In genomic region chr3:37558580-37558979, GRCh38 we compare ENCODE assay signal across 16 cellular contexts.
DNase-seq lines count a peak whose midpoint lies in the region; ATAC-seq, FAIRE-seq and TF ChIP-seq lines count a peak whose summit lies in the region.
"Had no signal": no experiment of that assay in that cellular context is flagged by ENCODE, and none has a peak within 500 bp of the region (broad histone marks: within the 10 kb centered on the region; RNA-seq: fewer than 3 reads in every experiment).

No MANE protein-coding gene starts in this region.

- H3K18ac ChIP-seq in H9 (ENCODE audit: insufficient read length, low read depth, low read length): no peak overlapping the region

- H3K79me2 ChIP-seq in H9 (ENCODE audit: insufficient read depth, low read length) (no peaks in the 10 kb centered on the region), astrocyte (ENCODE audit: insufficient read depth, low read length) (no peaks in the 10 kb centered on the region)

- H2BK15ac ChIP-seq in H9 (ENCODE audit: low read depth, low read length): no peak overlapping the region

- H3K4me1 ChIP-seq in H9 (ENCODE audit: insufficient read depth, low read length) (peaks cover 3% of the 10 kb centered on the region; the same call in 1 of the 2 replicates), astrocyte (ENCODE audit: insufficient read depth, low read length) (no peaks in the 10 kb centered on the region), psoas muscle (peaks cover 6% of the 10 kb centered on the region)

- H3K4me3 ChIP-seq in astrocyte (ENCODE audit: insufficient read depth, low read depth, low read length): no peak overlapping the region
- H3K4me3 ChIP-seq in psoas muscle: no peak overlapping the region
- H3K4me3 ChIP-seq: PC-9 had no signal

- H3K4me2 ChIP-seq in H9 (ENCODE audit: insufficient read depth, insufficient read length, low read length): no peak overlapping the region
- no peak overlapping the region for H3K4me2 ChIP-seq in astrocyte (ENCODE audit: low read length)
- H3K4me2 ChIP-seq: PC-9, SK-N-SH had no signal

- H2BK120ac ChIP-seq in H9 (ENCODE audit: low read depth, low read length, poor library complexity, severe bottlenecking): no peak overlapping the region

- no peak overlapping the region for H3K4ac ChIP-seq in H9 (ENCODE audit: low read depth, low read length)

- ATAC-seq in psoas muscle: peak in 3 of 4 donors; percentile 48 to 57 (median 49)
- ATAC-seq in GM18498 (IDR thresholded peaks at IDR 0.05; ENCODE audit: unreplicated experiment): no peak
- ATAC-seq: HCT116 had no signal

- no peak for FAIRE-seq in astrocyte (lab: Jason Lieb, UNC)

- H3K36me3 ChIP-seq in astrocyte (ENCODE audit: insufficient read depth, low read length) (no peaks in the 10 kb centered on the region), psoas muscle (ENCODE audit: insufficient read depth in 1 of 2, low read depth in 1 of 2) (no peaks in the 10 kb centered on the region)

- H4K8ac ChIP-seq in H9 (replicated peaks; ENCODE audit: insufficient read length, low read depth, low read length): no peak overlapping the region

- no peak overlapping the region for H3T11ph ChIP-seq in H9 (ENCODE audit: low read length)

- no peak for TF ChIP-seq CTCF in H9 (conservative IDR thresholded peaks at IDR 0.05)
- TF ChIP-seq CTCF in astrocyte (IDR thresholded peaks at IDR 0.05; ENCODE audit: insufficient read depth, low read depth, low read length): no peak
- TF ChIP-seq CTCF in psoas muscle (IDR thresholded peaks at IDR 0.05): no peak

- H3K27me3 ChIP-seq in H9 (ENCODE audit: insufficient read depth, low read length) (no peaks in the 10 kb centered on the region), astrocyte (ENCODE audit: insufficient read depth, low read length) (peaks cover 5% of the 10 kb centered on the region), psoas muscle (ENCODE audit: insufficient read depth in 3 of 3, low read length in 2 of 3) (no peaks in the 10 kb centered on the region)

- no peak overlapping the region for H2AFZ ChIP-seq in H9 (ENCODE audit: low read length)
- no peak overlapping the region for H2AFZ ChIP-seq in astrocyte (ENCODE audit: low read depth, low read length)
- H2AFZ ChIP-seq: PC-9 had no signal

- H3K27me3 Mint-ChIP-seq in H9 (ENCODE audit: low read depth): peaks cover 2% of the 10 kb centered on the region
- H3K27me3 Mint-ChIP-seq in astrocyte (ENCODE audit: low read depth, unreplicated experiment): peaks cover 6% of the 10 kb centered on the region
- H3K27me3 Mint-ChIP-seq in activated T-cell treated with anti-CD3 and anti-CD28 coated beads, Interleukin-2, amount 50 U/mL, for 24 hours: peaks cover 2% of the 10 kb centered on the region

- H3K9ac ChIP-seq in H9 (ENCODE audit: extremely low read depth, insufficient read length, low read length): no peak overlapping the region
- no peak overlapping the region for H3K9ac ChIP-seq in astrocyte (ENCODE audit: low read length)
- H3K9ac ChIP-seq: SK-N-SH had no signal

- H4K20me1 ChIP-seq in H9 (ENCODE audit: control insufficient read depth, insufficient read depth, insufficient read length) (no peaks in the 10 kb centered on the region), astrocyte (ENCODE audit: insufficient read depth, low read length) (no peaks in the 10 kb centered on the region)

- no peak overlapping the region for H2BK12ac ChIP-seq in H9 (ENCODE audit: insufficient read length, low read depth, low read length)

- no peak overlapping the region for H2AK5ac ChIP-seq in H9 (ENCODE audit: insufficient read length, low read length)

- H3K9me3 ChIP-seq in H9 (ENCODE audit: control insufficient read depth, low read depth, low read length) (no peaks in the 10 kb centered on the region), astrocyte (ENCODE audit: insufficient read depth, low read depth, low read length) (no peaks in the 10 kb centered on the region), psoas muscle (no peaks in the 10 kb centered on the region)
- H3K9me3 ChIP-seq: SK-N-SH had no signal

- H4K91ac ChIP-seq in H9 (ENCODE audit: insufficient read length, low read depth, low read length): no peak overlapping the region

- no peaks in the 10 kb centered on the region; a peak in 2 of 5 replicates for H3K9me3 Mint-ChIP-seq in H9
- no peaks in the 10 kb centered on the region for H3K9me3 Mint-ChIP-seq in astrocyte (ENCODE audit: unreplicated experiment)
- H3K9me3 Mint-ChIP-seq in activated T-cell treated with anti-CD3 and anti-CD28 coated beads, Interleukin-2, amount 50 U/mL, for 24 hours: no peaks in the 10 kb centered on the region
- H3K9me3 Mint-ChIP-seq: CD4-positive, alpha-beta T cell had no signal

- H3K36me3 Mint-ChIP-seq in H9 (ENCODE audit: insufficient read depth in 1 of 3, low read depth in 3 of 3): no peaks in the 10 kb centered on the region
- no peaks in the 10 kb centered on the region for H3K36me3 Mint-ChIP-seq in astrocyte (ENCODE audit: low read depth, unreplicated experiment)
- no peaks in the 10 kb centered on the region for H3K36me3 Mint-ChIP-seq in activated T-cell treated with anti-CD3 and anti-CD28 coated beads, Interleukin-2, amount 50 U/mL, for 24 hours (ENCODE audit: low read depth)

- H3K23ac ChIP-seq in H9 (ENCODE audit: insufficient read length, low read depth, low read length): no peak overlapping the region

- H3K23me2 ChIP-seq in H9 (ENCODE audit: insufficient read length, low read depth, low read length, poor library complexity, severe bottlenecking): no peaks in the 10 kb centered on the region

- WGBS in H9 (ENCODE audit: extremely low coverage, insufficient read length, low lambda C conversion rate): no CpG with 5 or more reads among the region's 9 CpGs
- 25 to 33% (median 26%) methylated on average over 9 of the region's 9 CpGs for WGBS in psoas muscle, 3 donors

- H2BK20ac ChIP-seq in H9 (ENCODE audit: low read depth, low read length, poor library complexity, severe bottlenecking): no peak overlapping the region

- peak; percentile 47 for DNase-seq in D341Med (ENCODE audit: low spot score)
- DNase-seq in H9: no peak
- no peak for DNase-seq in astrocyte (ENCODE audit: low read depth)
- DNase-seq in psoas muscle: no peak
- DNase-seq in activated T-cell treated with anti-CD3 and anti-CD28 coated beads, Interleukin-2, amount 50 U/mL, for 24 hours: no peak
- no peak for DNase-seq in ureter (ENCODE audit: low spot score)
- DNase-seq: AML-193; CD4-positive, alpha-beta T cell; EL; Karpas-422; NCI-H1930; NCI-H2227 treated with DMSO at 0.1 percent for 48 hours; PC-9; SK-N-SH had no signal

- no peak overlapping the region for H3K27ac ChIP-seq in H9 (ENCODE audit: insufficient read length, low read depth, low read length)
- no peak overlapping the region for H3K27ac ChIP-seq in astrocyte (ENCODE audit: low read depth, low read length)
- no peak overlapping the region for H3K27ac ChIP-seq in psoas muscle
- H3K27ac ChIP-seq: PC-9 had no signal

- H3K4me3 Mint-ChIP-seq in H9 (no peak overlapping the region), astrocyte (ENCODE audit: unreplicated experiment) (no peak overlapping the region)
- H3K4me3 Mint-ChIP-seq in activated T-cell treated with anti-CD3 and anti-CD28 coated beads, Interleukin-2, amount 50 U/mL, for 24 hours: no peak overlapping the region
- H3K4me3 Mint-ChIP-seq: CD4-positive, alpha-beta T cell had no signal

- H3K56ac ChIP-seq in H9 (ENCODE audit: insufficient read length, low read depth, low read length): no peak overlapping the region

- no peak overlapping the region for H4K5ac ChIP-seq in H9 (ENCODE audit: insufficient read length, low read depth, low read length)

- H3K4me1 Mint-ChIP-seq in H9 (peaks cover 22 to 27% of the 10 kb centered on the region in 2 experiments), astrocyte (ENCODE audit: low read depth, unreplicated experiment) (peaks cover 13% of the 10 kb centered on the region)
- H3K4me1 Mint-ChIP-seq in activated T-cell treated with anti-CD3 and anti-CD28 coated beads, Interleukin-2, amount 50 U/mL, for 24 hours (ENCODE audit: low read depth): no peaks in the 10 kb centered on the region

- H3K27ac Mint-ChIP-seq in H9: peak overlapping the region; percentile 24 to 81 (median 41); a peak in 5 of 7 replicates
- peak overlapping the region; percentile 71 for H3K27ac Mint-ChIP-seq in astrocyte (ENCODE audit: unreplicated experiment)
- no peak overlapping the region for H3K27ac Mint-ChIP-seq in activated T-cell treated with anti-CD3 and anti-CD28 coated beads, Interleukin-2, amount 50 U/mL, for 24 hours
- H3K27ac Mint-ChIP-seq: CD4-positive, alpha-beta T cell had no signal

- intact Hi-C loops in psoas muscle (cut with DNase I): no loop called here

- no peaks in the 10 kb centered on the region for H3K79me1 ChIP-seq in H9 (ENCODE audit: insufficient read depth, low read depth, low read length, poor library complexity, severe bottlenecking)

- no peak overlapping the region for H2BK5ac ChIP-seq in H9 (ENCODE audit: insufficient read length, low read length)

- H3K14ac ChIP-seq in H9 (ENCODE audit: insufficient read depth, low read length): no peak overlapping the region
